ENCODE assay signal across 8 cellular contexts in the genomic region with DNA sequence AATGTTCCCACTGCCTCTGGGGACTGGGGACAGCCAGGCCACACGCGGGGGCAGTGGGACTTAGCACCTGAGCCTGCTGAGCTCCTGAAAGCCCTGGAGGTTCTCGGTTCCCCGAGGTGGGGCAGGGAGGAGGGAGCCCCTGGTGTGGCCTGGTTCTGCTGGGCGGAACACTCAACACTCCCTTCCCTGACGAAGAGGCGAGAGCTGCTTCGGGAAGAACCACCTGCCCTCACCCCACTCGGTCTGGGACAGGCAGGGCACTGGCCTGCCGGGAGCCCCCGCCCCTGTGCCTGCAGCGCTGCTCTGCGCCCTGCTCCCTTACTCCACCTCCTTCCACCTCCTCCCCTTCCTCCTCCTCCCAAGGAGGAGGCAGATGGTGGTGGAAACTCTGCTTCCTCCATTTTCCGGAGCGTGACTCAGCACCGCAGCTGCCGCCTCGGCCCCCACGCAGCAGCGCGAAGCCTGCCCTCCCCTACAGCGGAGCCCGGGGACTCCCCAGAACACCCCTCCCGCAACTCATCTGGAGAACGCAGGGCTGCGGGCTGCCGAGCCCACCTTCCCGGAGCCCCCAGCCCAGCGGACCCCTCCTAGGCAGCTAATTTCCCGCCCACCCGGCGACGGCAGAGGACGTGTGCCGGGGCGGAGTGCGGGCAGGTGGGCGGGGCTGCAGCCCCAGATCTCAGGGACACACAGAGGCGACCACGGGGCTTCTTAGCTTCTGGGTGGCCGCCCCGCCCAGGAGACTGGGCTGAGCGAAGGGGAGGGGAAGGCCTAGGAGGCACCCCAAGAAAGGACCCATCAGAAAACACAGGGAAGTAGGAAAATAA. TPM values are rescaled to one million over a fixed set of nuclear protein-coding genes. Genes with fewer than 3 reads are reported as not detected.
DNase-seq lines count a peak whose midpoint lies in the region; ATAC-seq, FAIRE-seq and TF ChIP-seq lines count a peak whose summit lies in the region.

No MANE protein-coding gene starts in this region.

- H3K4me1 ChIP-seq in muscle layer of duodenum (ENCODE audit: control insufficient read depth in 1 of 2, insufficient read depth in 2 of 2, low read length in 2 of 2), result peaks cover 25 to 48% of the 10 kb centered on the region in 2 donors

- no peaks in the 10 kb centered on the region for H3K9me3 ChIP-seq in muscle layer of duodenum (ENCODE audit: control insufficient read depth in 1 of 2, low read length in 2 of 2)

- peak overlapping the region; percentile 58 for H3K4me3 ChIP-seq in epithelial cell of proximal tubule (ENCODE audit: low read depth, low read length)
- peak overlapping the region; percentile 50 to 64 for H3K4me3 ChIP-seq in muscle layer of duodenum (ENCODE audit: low read depth in 1 of 2, low read length in 2 of 2)

- ATAC-seq in HG02970 (IDR thresholded peaks at IDR 0.05; ENCODE audit: low FRiP score, unreplicated experiment), result peak; percentile 37

- H3K36me3 ChIP-seq in muscle layer of duodenum (ENCODE audit: control insufficient read depth in 1 of 2, insufficient read depth in 2 of 2, low read length in 2 of 2), result no peaks in the 10 kb centered on the region

- TF ChIP-seq POLR2A in GM12892 (IDR thresholded peaks at IDR 0.05; ENCODE audit: low read depth, low read length), result no peak

- DNase-seq in GM12892 (ENCODE audit: insufficient read length), result no peak
- peak; percentile 84 for DNase-seq in NCI-H82 (lab: John Stamatoyannopoulos, UW)
- peak; percentile 79 for DNase-seq in activated CD8-positive, alpha-beta memory T cell treated with anti-CD3 and anti-CD28 coated beads, Interleukin-2, amount 50 U/mL, for 4 hours
- DNase-seq in epithelial cell of proximal tubule (ENCODE audit: low read depth), result no peak
- DNase-seq in stimulated activated CD8-positive, alpha-beta memory T cell treated with anti-CD3 and anti-CD28 coated beads, Interleukin-7, amount 100 ng/mL, for 1 hour (ENCODE audit: low read depth in 2 of 2), result peak; percentile 34 to 42
- no peak for DNase-seq in NCI-H1930 (lab: John Stamatoyannopoulos, UW)

- no peaks in the 10 kb centered on the region for H3K27me3 ChIP-seq in muscle layer of duodenum (ENCODE audit: low read depth, low read length)

- no peak for TF ChIP-seq CTCF in epithelial cell of proximal tubule (conservative IDR thresholded peaks at IDR 0.05; ENCODE audit: low read depth, low read length)

- FAIRE-seq in GM12892 (lab: Jason Lieb, UNC), result peak; percentile 92

- peak overlapping the region; percentile 69 for H3K27ac ChIP-seq in muscle layer of duodenum (ENCODE audit: low read length)

RNA-seq across cellular contexts. Expression of a gene that starts 11.7 kb away (rescaled TPM):
- 7.4 TPM for polyA plus RNA-seq in GM12892 (2012; ENCODE audit: missing spikeins)
- total RNA-seq in epithelial cell of proximal tubule, result 100 and 130 TPM in 2 replicates

RNA-seq across cellular contexts. Expression of a gene that starts 46.3 kb away (rescaled TPM):
- not detected for polyA plus RNA-seq in GM12892 (2012; ENCODE audit: missing spikeins)
- 1.7 and 2.3 TPM in 2 replicates for total RNA-seq in epithelial cell of proximal tubule

Comparison
In these comparisons a context has a peak if more than half of its experiments do, and no peak if none do; other contexts are left out.
1. DNase-seq: peak in NCI-H82 (single experiment), activated CD8-positive, alpha-beta memory T cell treated with anti-CD3 and anti-CD28 coated beads, Interleukin-2, amount 50 U/mL, for 4 hours (single experiment) and stimulated activated CD8-positive, alpha-beta memory T cell treated with anti-CD3 and anti-CD28 coated beads, Interleukin-7, amount 100 ng/mL, for 1 hour (2 of 2); none in GM12892 (single experiment), epithelial cell of proximal tubule (single experiment) and NCI-H1930 (0 of 2).